34 cellular contexts compared by ENCODE assay signal in the genomic region with DNA sequence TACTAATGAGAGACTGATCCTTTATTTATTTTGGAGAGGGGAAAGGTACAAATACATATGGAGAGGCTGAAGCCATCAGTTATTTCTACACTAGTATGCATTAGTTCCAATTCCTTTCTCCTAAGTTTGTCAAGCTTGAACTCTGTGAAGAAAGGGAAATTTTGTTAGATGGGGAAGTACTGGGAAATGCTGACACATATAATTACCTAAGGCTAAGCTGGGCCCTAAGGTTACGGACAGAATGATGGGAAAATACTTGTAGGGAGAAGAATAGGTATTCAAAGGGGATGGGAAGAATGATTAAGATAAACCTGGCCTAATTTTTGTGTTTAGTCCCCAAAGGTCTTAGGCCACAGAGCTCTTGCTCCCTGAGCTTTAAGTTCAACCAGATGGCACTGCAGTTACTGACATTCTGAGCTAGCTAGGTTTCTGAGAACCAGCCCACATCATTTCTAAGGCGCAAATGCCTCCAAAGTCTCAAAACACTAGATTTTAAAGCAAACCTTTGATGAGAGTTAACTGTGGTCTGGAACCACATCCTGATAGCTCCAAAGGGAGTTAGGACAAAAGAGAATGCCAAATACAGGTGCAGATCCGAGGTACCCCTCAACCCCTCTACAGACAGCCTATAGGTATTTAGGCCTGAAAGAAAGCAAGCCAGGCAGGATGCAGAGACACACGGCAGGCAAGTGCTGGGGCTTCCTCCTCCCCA. TPM values are rescaled to one million over a fixed set of nuclear protein-coding genes. Genes with fewer than 3 reads are reported as not detected.
DNase-seq lines count a peak whose midpoint lies in the region; ATAC-seq and TF ChIP-seq lines count a peak whose summit lies in the region.
"Had no signal": no experiment of that assay in that cellular context is flagged by ENCODE, and none has a peak within 500 bp of the region (broad histone marks: within the 10 kb centered on the region; RNA-seq: fewer than 3 reads in every experiment).

No MANE protein-coding gene starts in this region.

- H3K4me3 Mint-ChIP-seq in natural killer cell, result peak overlapping the region; percentile 89
- no peak overlapping the region for H3K4me3 Mint-ChIP-seq in natural killer cell treated with Interleukin-12 subunit alpha and Interleukin-12 subunit beta and Interleukin-15 and Interleukin-18, amount 100 ng/mL, for 72 hours
- H3K4me3 Mint-ChIP-seq in WTC11, result peak overlapping the region; percentile 76; the same call in 1 of the 2 replicates
- H3K4me3 Mint-ChIP-seq: activated CD4-positive, alpha-beta memory T cell treated with anti-CD3 and anti-CD28 coated beads, Interleukin-2, amount 10 ng/mL, durations not matched to agents 7 days and 5 days; activated naive CD4-positive, alpha-beta T cell treated with anti-CD3 and anti-CD28 coated beads, Interleukin-2, amount 50 U/mL, for 24 hours; HFFc6 had no signal

- H3K9me3 Mint-ChIP-seq in natural killer cell (no peaks in the 10 kb centered on the region), WTC11 (no peaks in the 10 kb centered on the region)
- no peaks in the 10 kb centered on the region for H3K9me3 Mint-ChIP-seq in natural killer cell treated with Interleukin-12 subunit alpha and Interleukin-12 subunit beta and Interleukin-15 and Interleukin-18, amount 100 ng/mL, for 72 hours
- H3K9me3 Mint-ChIP-seq: activated CD4-positive, alpha-beta memory T cell treated with anti-CD3 and anti-CD28 coated beads, Interleukin-2, amount 10 ng/mL, durations not matched to agents 7 days and 5 days; activated naive CD4-positive, alpha-beta T cell treated with anti-CD3 and anti-CD28 coated beads, Interleukin-2, amount 50 U/mL, for 24 hours; HFFc6 had no signal

- no peak for TF ChIP-seq EP300 in esophagus muscularis mucosa (IDR thresholded peaks at IDR 0.05)

- H3K27me3 Mint-ChIP-seq in natural killer cell (ENCODE audit: low read depth in 2 of 2) (peaks cover 26 to 32% of the 10 kb centered on the region in 2 donors), WTC11 (ENCODE audit: low read depth) (peaks cover 60% of the 10 kb centered on the region)
- H3K27me3 Mint-ChIP-seq in natural killer cell treated with Interleukin-12 subunit alpha and Interleukin-12 subunit beta and Interleukin-15 and Interleukin-18, amount 100 ng/mL, for 72 hours, result peaks cover 41% of the 10 kb centered on the region in 2 donors

- ATAC-seq in natural killer cell, result no peak
- ATAC-seq in natural killer cell treated with Interleukin-12 subunit alpha and Interleukin-12 subunit beta and Interleukin-15 and Interleukin-18, amount 100 ng/mL, for 72 hours, result no peak
- ATAC-seq in WTC11, result no peak
- ATAC-seq in sciatic nerve, result no peak
- ATAC-seq: heart right ventricle; naive thymus-derived CD4-positive, alpha-beta T cell; Right ventricle myocardium inferior had no signal

- no peaks in the 10 kb centered on the region for H3K9me3 ChIP-seq in esophagus muscularis mucosa
- H3K9me3 ChIP-seq: colonic mucosa, heart right ventricle, SK-N-SH, testis had no signal

- TF ChIP-seq POLR2A in esophagus muscularis mucosa (IDR thresholded peaks at IDR 0.05; ENCODE audit: low read depth), result no peak

- peaks cover 9 to 26% (median 19%) of the 10 kb centered on the region in 4 donors for H3K4me1 ChIP-seq in esophagus muscularis mucosa

- CTCF ChIA-PET in WTC11 (lab: Charles Lee), result interaction anchor here (1.3 kb wide), 1 partner anchor 182 kb away, joined by 3 read pairs; no protein-coding TSS in a partner anchor

- H3K4me3 ChIP-seq in esophagus muscularis mucosa, result no peak overlapping the region
- H3K4me3 ChIP-seq: colonic mucosa, skin epidermis, testis had no signal

- intact Hi-C loops in natural killer cell (cut with micrococcal nuclease), result loop anchor here (2.0 kb wide), 2 partner anchors 47 to 133 kb away; no protein-coding TSS in a partner anchor
- intact Hi-C loops in esophagus muscularis mucosa (cut with DNase I), result no loop called here
- intact Hi-C loops in sciatic nerve (cut with DNase I), result loop anchor here (10.0 kb wide), 1 partner anchor 1249 kb away; no protein-coding TSS in a partner anchor

- H3K36me3 ChIP-seq in esophagus muscularis mucosa, result no peaks in the 10 kb centered on the region
- H3K36me3 ChIP-seq: colonic mucosa, heart right ventricle had no signal

- H3K36me3 Mint-ChIP-seq in natural killer cell (peaks cover 8% of the 10 kb centered on the region), WTC11 (no peaks in the 10 kb centered on the region)
- no peaks in the 10 kb centered on the region for H3K36me3 Mint-ChIP-seq in natural killer cell treated with Interleukin-12 subunit alpha and Interleukin-12 subunit beta and Interleukin-15 and Interleukin-18, amount 100 ng/mL, for 72 hours
- H3K36me3 Mint-ChIP-seq: activated naive CD4-positive, alpha-beta T cell treated with anti-CD3 and anti-CD28 coated beads, Interleukin-2, amount 50 U/mL, for 24 hours; CD4-positive, alpha-beta memory T cell had no signal

- H3K4me1 Mint-ChIP-seq in natural killer cell (peaks cover 44 to 55% of the 10 kb centered on the region in 2 donors), WTC11 (peaks cover 36% of the 10 kb centered on the region)
- H3K4me1 Mint-ChIP-seq in natural killer cell treated with Interleukin-12 subunit alpha and Interleukin-12 subunit beta and Interleukin-15 and Interleukin-18, amount 100 ng/mL, for 72 hours (ENCODE audit: low read depth in 2 of 2), result peaks cover 43 to 53% of the 10 kb centered on the region in 2 donors

- peak overlapping the region; percentile 35 to 82 for H3K27ac Mint-ChIP-seq in natural killer cell
- H3K27ac Mint-ChIP-seq in natural killer cell treated with Interleukin-12 subunit alpha and Interleukin-12 subunit beta and Interleukin-15 and Interleukin-18, amount 100 ng/mL, for 72 hours, result no peak overlapping the region
- no peak overlapping the region for H3K27ac Mint-ChIP-seq in WTC11
- H3K27ac Mint-ChIP-seq: activated CD4-positive, alpha-beta memory T cell treated with anti-CD3 and anti-CD28 coated beads, Interleukin-2, amount 10 ng/mL, durations not matched to agents 7 days and 5 days; activated naive CD4-positive, alpha-beta T cell treated with anti-CD3 and anti-CD28 coated beads, Interleukin-2, amount 50 U/mL, for 24 hours; CD4-positive, alpha-beta memory T cell; HFFc6; naive thymus-derived CD4-positive, alpha-beta T cell had no signal

- TF ChIP-seq CTCF in natural killer cell (IDR thresholded peaks at IDR 0.05), result no peak
- TF ChIP-seq CTCF in WTC11 (IDR thresholded peaks at IDR 0.05), result no peak
- no peak for TF ChIP-seq CTCF in esophagus muscularis mucosa (IDR thresholded peaks at IDR 0.05)

- POLR2A ChIA-PET in WTC11 (lab: Charles Lee), result no interaction called here

- peaks cover 0 to 84% (median 23%) of the 10 kb centered on the region in 4 donors for H3K27me3 ChIP-seq in esophagus muscularis mucosa
- H3K27me3 ChIP-seq: testis had no signal

- 65% methylated on average over 4 of the region's 4 CpGs for WGBS in esophagus muscularis mucosa

- no peak for DNase-seq in natural killer cell
- DNase-seq in natural killer cell treated with Interleukin-12 subunit alpha and Interleukin-12 subunit beta and Interleukin-15 and Interleukin-18, amount 100 ng/mL, for 72 hours (ENCODE audit: low spot score), result no peak
- DNase-seq in WTC11 (ENCODE audit: low spot score), result no peak
- DNase-seq in esophagus muscularis mucosa (ENCODE audit: extremely low spot score), result peak; percentile 12
- no peak for DNase-seq in foreskin melanocyte
- DNase-seq in activated CD4-positive, alpha-beta T cell treated with anti-CD3 and anti-CD28 coated beads, Interleukin-2, amount 50 U/mL, for 4 hours, result no peak
- DNase-seq in sciatic nerve (ENCODE audit: low spot score), result no peak
- DNase-seq in SKM-1 (lab: John Stamatoyannopoulos, UW; ENCODE audit: unreplicated experiment), result no peak
- DNase-seq: activated CD4-positive, alpha-beta memory T cell treated with anti-CD3 and anti-CD28 coated beads, Interleukin-2, amount 10 ng/mL, durations not matched to agents 7 days and 5 days; activated CD4-positive, alpha-beta T cell treated with anti-CD3 and anti-CD28 coated beads for 1 hour; anterior cingulate cortex; CD4-positive, alpha-beta memory T cell; colonic mucosa; effector CD8-positive, alpha-beta T cell; heart right ventricle; HFFc6; KBM-7; MM.1S; naive thymus-derived CD4-positive, alpha-beta T cell; NCI-H2029 treated with DMSO at 0.1 percent for 48 hours; NCI-H226; NCI-H526 treated with DMSO at 0.1 percent for 48 hours; SK-N-SH; stimulated activated naive CD4-positive, alpha-beta T cell treated with Interleukin-2 at 50 U/mL for 16 hours; T-helper 2 cell; testis had no signal

- H3K27ac ChIP-seq in esophagus muscularis mucosa (replicated peaks in 1 of 4), result no peak overlapping the region
- H3K27ac ChIP-seq: colonic mucosa, heart right ventricle, skin epidermis, testis had no signal

TF ChIP-seq in WTC11, 78 proteins besides CTCF, POLR2A, EP300 and RAD21:
- no peak for TF ChIP-seq ZNF263 (CRISPR knock-in tag; IDR thresholded peaks at IDR 0.05; ENCODE audit: low read depth)
TF ChIP-seq in WTC11: peak in this region for 0.

RNA-seq across cellular contexts. Expression of gene TMEM163, which starts 2.7 kb away (rescaled TPM):
- total RNA-seq in natural killer cell, result 10 to 100 TPM in 2 of 3 donors, 1 to 10 TPM in 1; 6.8 to 11.6 (median 10.3) TPM
- total RNA-seq in natural killer cell treated with Interleukin-12 subunit alpha and Interleukin-12 subunit beta and Interleukin-15 and Interleukin-18, amount 100 ng/mL, for 72 hours, result 1 to 10 TPM in 1 of 2 donors, under 1 TPM in 1; 0.93 to 2.6 TPM
- 0.94 to 1.6 TPM (median 1.2 TPM) in 3 replicates for total RNA-seq in WTC11 (2021)
- total RNA-seq in esophagus muscularis mucosa, result 1 to 10 TPM in 3 of 4 donors, under 1 TPM in 1; 0.42 to 1.3 (median 1.1) TPM
- 0.45 TPM for total RNA-seq in sciatic nerve
- total RNA-seq: A673; bronchial epithelial cell; CD4-positive, alpha-beta memory T cell; fibroblast of villous mesenchyme; HFFc6; HT-29; osteocyte had no signal

Comparison
In these comparisons a context has a peak if more than half of its experiments do, and no peak if none do; other contexts are left out.
1. H3K27ac Mint-ChIP-seq: peak in natural killer cell (2 of 2); none in natural killer cell treated with Interleukin-12 subunit alpha and Interleukin-12 subunit beta and Interleukin-15 and Interleukin-18, amount 100 ng/mL, for 72 hours (0 of 2) and WTC11 (single experiment).